Comparison of ENCODE assay signal across 9 cellular contexts in the genomic region with DNA sequence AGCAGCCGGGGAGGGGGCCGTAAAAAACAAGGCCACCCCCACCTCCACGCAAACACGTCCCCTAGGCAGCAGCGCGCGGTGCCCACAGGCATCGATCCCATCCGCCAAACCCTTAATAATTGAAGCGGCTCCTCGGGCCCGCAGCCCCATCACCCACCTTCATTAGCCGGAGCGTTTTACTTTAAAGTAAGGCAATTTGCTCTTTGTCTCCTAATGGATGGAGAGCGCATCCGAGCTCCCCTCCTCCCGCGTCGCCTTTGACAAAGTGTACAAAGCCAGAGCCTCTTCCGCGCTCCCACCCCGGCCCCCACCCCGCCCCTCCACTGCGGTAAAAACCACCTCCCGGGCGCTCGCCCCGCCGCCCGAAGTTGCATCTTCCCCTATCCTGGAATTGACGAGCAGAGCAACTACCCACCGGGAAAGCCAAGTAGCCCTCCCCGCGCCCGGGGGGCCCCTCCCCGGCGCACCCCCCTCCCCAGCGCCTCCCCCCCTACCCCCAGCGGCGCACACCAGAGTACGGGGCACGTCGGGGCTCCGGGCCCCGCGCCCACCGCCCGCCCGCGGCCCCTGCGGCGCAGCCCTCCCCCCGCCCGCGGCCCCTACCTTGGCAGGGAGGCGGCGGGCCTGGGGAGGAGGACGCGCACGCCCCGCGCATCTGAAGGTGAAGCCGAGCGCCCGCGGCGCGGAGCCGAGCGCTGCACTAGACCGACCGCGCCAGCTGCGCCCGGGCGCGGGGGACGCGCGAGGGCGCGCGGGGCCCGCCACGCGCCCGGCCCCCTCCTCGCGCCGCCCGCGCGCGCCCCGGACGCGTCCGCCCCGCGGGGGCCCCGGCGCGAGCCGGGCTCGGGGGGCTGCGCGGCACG. TPM values are rescaled to one million over a fixed set of nuclear protein-coding genes. Genes with fewer than 3 reads are reported as not detected.
DNase-seq lines count a peak whose midpoint lies in the region; ATAC-seq and TF ChIP-seq lines count a peak whose summit lies in the region.
"Had no signal": no experiment of that assay in that cellular context is flagged by ENCODE, and none has a peak within 500 bp of the region (broad histone marks: within the 10 kb centered on the region; RNA-seq: fewer than 3 reads in every experiment).

A gene with protein sequence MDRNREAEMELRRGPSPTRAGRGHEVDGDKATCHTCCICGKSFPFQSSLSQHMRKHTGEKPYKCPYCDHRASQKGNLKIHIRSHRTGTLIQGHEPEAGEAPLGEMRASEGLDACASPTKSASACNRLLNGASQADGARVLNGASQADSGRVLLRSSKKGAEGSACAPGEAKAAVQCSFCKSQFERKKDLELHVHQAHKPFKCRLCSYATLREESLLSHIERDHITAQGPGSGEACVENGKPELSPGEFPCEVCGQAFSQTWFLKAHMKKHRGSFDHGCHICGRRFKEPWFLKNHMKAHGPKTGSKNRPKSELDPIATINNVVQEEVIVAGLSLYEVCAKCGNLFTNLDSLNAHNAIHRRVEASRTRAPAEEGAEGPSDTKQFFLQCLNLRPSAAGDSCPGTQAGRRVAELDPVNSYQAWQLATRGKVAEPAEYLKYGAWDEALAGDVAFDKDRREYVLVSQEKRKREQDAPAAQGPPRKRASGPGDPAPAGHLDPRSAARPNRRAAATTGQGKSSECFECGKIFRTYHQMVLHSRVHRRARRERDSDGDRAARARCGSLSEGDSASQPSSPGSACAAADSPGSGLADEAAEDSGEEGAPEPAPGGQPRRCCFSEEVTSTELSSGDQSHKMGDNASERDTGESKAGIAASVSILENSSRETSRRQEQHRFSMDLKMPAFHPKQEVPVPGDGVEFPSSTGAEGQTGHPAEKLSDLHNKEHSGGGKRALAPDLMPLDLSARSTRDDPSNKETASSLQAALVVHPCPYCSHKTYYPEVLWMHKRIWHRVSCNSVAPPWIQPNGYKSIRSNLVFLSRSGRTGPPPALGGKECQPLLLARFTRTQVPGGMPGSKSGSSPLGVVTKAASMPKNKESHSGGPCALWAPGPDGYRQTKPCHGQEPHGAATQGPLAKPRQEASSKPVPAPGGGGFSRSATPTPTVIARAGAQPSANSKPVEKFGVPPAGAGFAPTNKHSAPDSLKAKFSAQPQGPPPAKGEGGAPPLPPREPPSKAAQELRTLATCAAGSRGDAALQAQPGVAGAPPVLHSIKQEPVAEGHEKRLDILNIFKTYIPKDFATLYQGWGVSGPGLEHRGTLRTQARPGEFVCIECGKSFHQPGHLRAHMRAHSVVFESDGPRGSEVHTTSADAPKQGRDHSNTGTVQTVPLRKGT (minus strand): TSS at position 702 of the 863 bp plus-strand sequence. CDS start 52,188 bp downstream, outside the sequence.

- peak within 1 kb of the TSS; percentile 99 for H3K4me3 ChIP-seq in CD8-positive, alpha-beta T cell (ENCODE audit: low read depth, low read length)
- H3K4me3 ChIP-seq in PC-9 (peak within 1 kb of the TSS; percentile 92), coronary artery (peak within 1 kb of the TSS; percentile 71), liver (ENCODE audit: low read depth in 1 of 3, low read length in 3 of 3) (peak within 1 kb of the TSS; percentile 80 to 97 (median 92)), subcutaneous abdominal adipose tissue (ENCODE audit: low read depth in 1 of 5, low read length in 5 of 5) (peak within 1 kb of the TSS; percentile 78 to 93 (median 88))

- H3K9me3 ChIP-seq in CD8-positive, alpha-beta T cell (ENCODE audit: low read length): no peaks in the 10 kb centered on the region
- H3K9me3 ChIP-seq in PC-9 (ENCODE audit: insufficient read depth, low read depth) (no peaks in the 10 kb centered on the region), liver (ENCODE audit: control insufficient read depth in 4 of 4, low read length in 3 of 4) (no peaks in the 10 kb centered on the region), subcutaneous abdominal adipose tissue (ENCODE audit: control insufficient read depth in 5 of 5, low read length in 5 of 5) (no peaks in the 10 kb centered on the region)

- intact Hi-C loops in CD8-positive, alpha-beta T cell (cut with DNase I, micrococcal nuclease): loop anchor here (5.0 to 10.0 kb wide), 7 partner anchors 228 to 1997 kb away; a partner anchor contains a TSS
- intact Hi-C loops in PC-9 (cut with micrococcal nuclease; ENCODE audit: unreplicated experiment): loop anchor here (2.0 to 5.0 kb wide), 2 partner anchors 64 to 193 kb away; no protein-coding TSS in a partner anchor

- peak within 1 kb of the TSS; percentile 91 for H3K4me2 ChIP-seq in PC-9

- H3K9me3 Mint-ChIP-seq in CD8-positive, alpha-beta T cell: no peaks in the 10 kb centered on the region

- H3K27ac ChIP-seq in CD8-positive, alpha-beta T cell (ENCODE audit: low read depth, low read length): peak within 1 kb of the TSS; percentile 45
- H3K27ac ChIP-seq in PC-9 (peak within 1 kb of the TSS; percentile 55), coronary artery (peak within 1 kb of the TSS; percentile 61 to 86), liver (ENCODE audit: low read depth in 1 of 2, low read length in 2 of 2) (peak within 1 kb of the TSS; percentile 89 to 93), subcutaneous abdominal adipose tissue (ENCODE audit: low read depth, low read length) (peak within 1 kb of the TSS; percentile 72)

- WGBS in liver: 1% methylated on average over 108 of the region's 108 CpGs

- no TSS peak for BruUV-seq in PC-9 (replicated peaks; lab: Mats Ljungman, UMichigan)

- H3K4me1 Mint-ChIP-seq in CD8-positive, alpha-beta T cell (ENCODE audit: low read depth): peaks cover 33% of the 10 kb centered on the region

- peak within 1 kb of the TSS; percentile 33 to 85 for H3K9ac ChIP-seq in liver (ENCODE audit: low read depth in 1 of 2, low read length in 2 of 2)
- H3K9ac ChIP-seq in subcutaneous abdominal adipose tissue (ENCODE audit: low read length in 5 of 5): peak within 1 kb of the TSS in 4 of 5 donors; percentile 44 to 73 (median 54)

- peaks cover 15% of the 10 kb centered on the region for H3K4me1 ChIP-seq in CD8-positive, alpha-beta T cell (ENCODE audit: insufficient read depth, low read length)
- H3K4me1 ChIP-seq in PC-9 (replicated peaks; ENCODE audit: insufficient read depth): peaks cover 8% of the 10 kb centered on the region
- H3K4me1 ChIP-seq in liver (ENCODE audit: control insufficient read depth in 4 of 4, insufficient read depth in 4 of 4, low read length in 3 of 4): peaks cover 0 to 33% (median 24%) of the 10 kb centered on the region in 4 donors
- peaks cover 0 to 47% (median 41%) of the 10 kb centered on the region in 5 donors for H3K4me1 ChIP-seq in subcutaneous abdominal adipose tissue (ENCODE audit: control insufficient read depth in 5 of 5, insufficient read depth in 5 of 5, low read length in 5 of 5)

- no peaks in the 10 kb centered on the region for H3K36me3 ChIP-seq in CD8-positive, alpha-beta T cell (ENCODE audit: insufficient read depth, low read length)
- no peaks in the 10 kb centered on the region for H3K36me3 ChIP-seq in PC-9 (ENCODE audit: low read depth)
- no peaks in the 10 kb centered on the region for H3K36me3 ChIP-seq in liver (ENCODE audit: control insufficient read depth in 4 of 4, insufficient read depth in 3 of 4, low read depth in 1 of 4, low read length in 3 of 4)
- no peaks in the 10 kb centered on the region for H3K36me3 ChIP-seq in subcutaneous abdominal adipose tissue (ENCODE audit: control insufficient read depth in 5 of 5, insufficient read depth in 5 of 5, low read length in 5 of 5)

- peak within 1 kb of the TSS; percentile 89 for H2AFZ ChIP-seq in PC-9

- H3K27me3 Mint-ChIP-seq in CD8-positive, alpha-beta T cell (ENCODE audit: low read depth): peaks cover 27% of the 10 kb centered on the region

- no peak for TF ChIP-seq CTCF in CD8-positive, alpha-beta T cell (IDR thresholded peaks at IDR 0.05)
- no peak for TF ChIP-seq CTCF in PC-9 (conservative IDR thresholded peaks at IDR 0.05)
- TF ChIP-seq CTCF in coronary artery (IDR thresholded peaks at IDR 0.05): no peak
- TF ChIP-seq CTCF in liver (IDR thresholded peaks at IDR 0.05; ENCODE audit: low read depth, low read length, missing input control): no peak
- TF ChIP-seq CTCF in GM10248 (IDR thresholded peaks at IDR 0.05; ENCODE audit: control extremely low read depth, extremely low read depth, low read depth, missing control alignments): no peak

- H3F3A ChIP-seq in PC-9 (ENCODE audit: insufficient read depth, low read depth): peaks cover 25% of the 10 kb centered on the region

- peak within 1 kb of the TSS; percentile 92 for H3K4me3 Mint-ChIP-seq in CD8-positive, alpha-beta T cell

- peak in 1 of 7 experiments; percentile 41 for DNase-seq in CD8-positive, alpha-beta T cell
- DNase-seq in PC-9: no peak
- no peak for DNase-seq in coronary artery (ENCODE audit: low spot score)
- DNase-seq in T-helper 9 cell: no peak
- no peak for DNase-seq in GM10248 (ENCODE audit: extremely low spot score)

- POLR2A ChIA-PET in CD8-positive, alpha-beta T cell (lab: Charles Lee): interaction anchor here (0.7 kb wide), 1 partner anchor 10 kb away, joined by 3 read pairs; no protein-coding TSS in a partner anchor
- POLR2A ChIA-PET in PC-9 (lab: Charles Lee; ENCODE audit: unreplicated experiment) (no interaction called here), GM10248 (lab: Yijun Ruan, JAX) (no interaction called here)

- no peaks in the 10 kb centered on the region for H3K27me3 ChIP-seq in CD8-positive, alpha-beta T cell (ENCODE audit: insufficient read depth, low read length)
- H3K27me3 ChIP-seq in PC-9 (ENCODE audit: insufficient read depth, low read depth): no peaks in the 10 kb centered on the region
- no peaks in the 10 kb centered on the region for H3K27me3 ChIP-seq in liver (ENCODE audit: control insufficient read depth in 4 of 4, insufficient read depth in 4 of 4, low read length in 3 of 4)
- H3K27me3 ChIP-seq in subcutaneous abdominal adipose tissue (ENCODE audit: control insufficient read depth in 5 of 5, insufficient read depth in 4 of 5, low read length in 5 of 5): peaks cover 0 to 5% (median 0%) of the 10 kb centered on the region in 5 donors

- TF ChIP-seq RAD21 in liver (IDR thresholded peaks at IDR 0.05): no peak

- peaks cover 9% of the 10 kb centered on the region; the same call in 1 of the 2 replicates for H4K20me1 ChIP-seq in PC-9 (ENCODE audit: insufficient read depth)

- no peaks in the 10 kb centered on the region for H3K9me2 ChIP-seq in PC-9 (ENCODE audit: insufficient read depth)

- H3K27ac Mint-ChIP-seq in CD8-positive, alpha-beta T cell: peak within 1 kb of the TSS; percentile 13

- CTCF ChIA-PET in CD8-positive, alpha-beta T cell (lab: Charles Lee): interaction anchor here (0.8 kb wide), 1 partner anchor 95 kb away, joined by 3 read pairs; no protein-coding TSS in a partner anchor
- CTCF ChIA-PET in PC-9 (lab: Charles Lee): interaction anchor here (0.7 kb wide), 1 partner anchor 70 kb away, joined by 4 read pairs; no protein-coding TSS in a partner anchor
- CTCF ChIA-PET in GM10248 (lab: Yijun Ruan, JAX): no interaction called here

- H3K36me3 Mint-ChIP-seq in CD8-positive, alpha-beta T cell: peaks cover 4% of the 10 kb centered on the region

- ATAC-seq in CD8-positive, alpha-beta T cell: peak; percentile 15
- ATAC-seq in HG02588 (IDR thresholded peaks at IDR 0.05; ENCODE audit: unreplicated experiment): peak; percentile 14
- ATAC-seq: K562 had no signal

- peaks cover 26% of the 10 kb centered on the region for H3K79me2 ChIP-seq in PC-9 (ENCODE audit: low read depth)

TF ChIP-seq in liver, 16 proteins besides CTCF, POLR2A, EP300 and RAD21 (continues in another document):
- TF ChIP-seq FOXA2 (IDR thresholded peaks at IDR 0.05): no peak

RNA-seq across cellular contexts. Expression of the gene that starts here (rescaled TPM):
- 10 to 100 TPM; 19.5 to 19.6 TPM for total RNA-seq in CD8-positive, alpha-beta T cell
- total RNA-seq in PC-9 (2021) (31.5 and 32.7 TPM in 2 replicates), liver (10 to 100 TPM; 10.9 to 12.2 TPM)
- 1 to 10 TPM; 2.5 to 4.2 TPM for polyA plus RNA-seq in liver
